Comparison of ENCODE assay signal across 7 cellular contexts in genomic region chr6:138162104-138162946, GRCh38. TPM values are rescaled to one million over a fixed set of nuclear protein-coding genes. Genes with fewer than 3 reads are reported as not detected.
DNase-seq lines count a peak whose midpoint lies in the region; ATAC-seq and TF ChIP-seq lines count a peak whose summit lies in the region.

No MANE protein-coding gene starts in this region.

- no peaks in the 10 kb centered on the region for H3K36me3 ChIP-seq in kidney epithelial cell (ENCODE audit: control insufficient read depth, insufficient read depth, low read length)
- H3K36me3 ChIP-seq in smooth muscle cell (ENCODE audit: low read depth), result no peaks in the 10 kb centered on the region

- H3K4me1 ChIP-seq in smooth muscle cell (ENCODE audit: low read depth), result no peaks in the 10 kb centered on the region

- in situ Hi-C loops in GM13977 (cut with MboI; ENCODE audit: low pct_unique_long_range_greater_than_20kb, low sequenced_read_pairs, unreplicated experiment), result no loop called here
- in situ Hi-C loops in T47D (cut with HindIII; ENCODE audit: low pct_unique_long_range_greater_than_20kb, low sequenced_read_pairs), result no loop called here

- TF ChIP-seq CTCF in GM13977 (IDR thresholded peaks at IDR 0.05; ENCODE audit: extremely low read depth, insufficient read depth, missing control alignments), result no peak
- no peak for TF ChIP-seq CTCF in kidney epithelial cell (IDR thresholded peaks at IDR 0.05; ENCODE audit: insufficient read depth, low read length, poor library complexity, severe bottlenecking)
- TF ChIP-seq CTCF in smooth muscle cell (IDR thresholded peaks at IDR 0.05; ENCODE audit: borderline replicate concordance, insufficient read depth, poor library complexity, severe bottlenecking), result no peak

- peak overlapping the region; percentile 97 for H3K4me2 ChIP-seq in smooth muscle cell

- no peak overlapping the region for H3K27ac ChIP-seq in smooth muscle cell (ENCODE audit: low read depth)

- H3F3A ChIP-seq in smooth muscle cell (ENCODE audit: low read depth), result no peaks in the 10 kb centered on the region

- H2AFZ ChIP-seq in smooth muscle cell (ENCODE audit: low read depth), result peak overlapping the region; percentile 97

- WGBS in smooth muscle cell (ENCODE audit: low lambda C conversion rate), result 2% methylated on average over 51 of the region's 53 CpGs

- H3K9ac ChIP-seq in smooth muscle cell (ENCODE audit: low read depth), result peak overlapping the region; percentile 51

- H4K20me1 ChIP-seq in smooth muscle cell (ENCODE audit: low read depth), result no peaks in the 10 kb centered on the region

- no peaks in the 10 kb centered on the region for H3K9me3 ChIP-seq in smooth muscle cell (replicated peaks; ENCODE audit: low read depth)

- H3K27me3 ChIP-seq in kidney epithelial cell (ENCODE audit: control insufficient read depth, insufficient read depth, low read length) (no peaks in the 10 kb centered on the region), smooth muscle cell (ENCODE audit: low read depth) (peaks cover 66% of the 10 kb centered on the region)

- H3K4me3 ChIP-seq in kidney epithelial cell (ENCODE audit: low read depth, low read length) (peak overlapping the region; percentile 59), smooth muscle cell (peak overlapping the region; percentile 76)

- ATAC-seq in HG02623 (IDR thresholded peaks at IDR 0.05; ENCODE audit: unreplicated experiment) (peak; percentile 20), GM18861 (IDR thresholded peaks at IDR 0.05; ENCODE audit: unreplicated experiment) (no peak)

- H3K79me2 ChIP-seq in smooth muscle cell (ENCODE audit: low read depth), result no peaks in the 10 kb centered on the region

- DNase-seq in GM13977 (ENCODE audit: low spot score), result peak; percentile 25
- peak; percentile 22 for DNase-seq in NCI-H510A (lab: John Stamatoyannopoulos, UW)
- peak; percentile 64 to 79 for DNase-seq in T47D (ENCODE audit: low read depth in 1 of 2, low spot score in 1 of 2)
- no peak for DNase-seq in kidney epithelial cell (ENCODE audit: low read depth)
- no peak for DNase-seq in smooth muscle cell (lab: John Stamatoyannopoulos, UW; ENCODE audit: unreplicated experiment)

RNA-seq across cellular contexts. Expression of gene ARFGEF3, which starts 0.6 kb away (rescaled TPM):
- 11.1 and 13.4 TPM in 2 replicates for total RNA-seq in kidney epithelial cell
- total RNA-seq in smooth muscle cell, result 1.6 and 2.2 TPM in 2 replicates
- 0.06 and 0.71 TPM in 2 replicates for polyA plus RNA-seq in smooth muscle cell

RNA-seq across cellular contexts. Expression of gene PERP, which starts 55.1 kb away (rescaled TPM):
- total RNA-seq in kidney epithelial cell (77.7 and 80.9 TPM in 2 replicates), smooth muscle cell (207 and 237 TPM in 2 replicates)
- 70.9 and 187 TPM in 2 replicates for polyA plus RNA-seq in smooth muscle cell

RNA-seq across cellular contexts. Expression of gene PBOV1, which starts 56.0 kb away (rescaled TPM):
- total RNA-seq in kidney epithelial cell (not detected in 2 replicates), smooth muscle cell (not detected in 2 replicates)
- not detected in 2 replicates for polyA plus RNA-seq in smooth muscle cell

Comparison
In these comparisons a context has a peak if more than half of its experiments do, and no peak if none do; other contexts are left out.
1. DNase-seq: peak in GM13977 (single experiment), NCI-H510A (single experiment) and T47D (2 of 2); none in kidney epithelial cell (single experiment) and smooth muscle cell (single experiment).